Comparison of ENCODE assay signal across 4 cellular contexts in the genomic region with DNA sequence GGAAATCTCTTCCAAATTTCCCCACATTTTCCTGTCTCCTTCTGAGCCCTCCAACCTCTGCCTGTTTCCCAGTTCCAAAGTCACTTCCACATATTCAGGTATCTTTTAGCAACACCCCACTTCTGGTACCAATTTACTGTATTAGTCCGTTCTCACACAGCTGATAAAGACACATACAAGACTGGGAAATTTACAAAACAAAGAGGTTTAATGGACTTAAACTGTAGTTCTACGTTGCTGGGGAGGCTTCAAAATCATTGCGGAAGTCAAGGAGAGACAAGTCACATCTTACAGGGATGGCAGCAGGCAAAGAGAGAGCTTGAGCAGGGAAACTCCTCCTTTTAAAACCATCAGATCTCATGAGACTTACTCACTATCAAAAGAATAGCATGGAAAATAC.
DNase-seq lines count a peak whose midpoint lies in the region; ATAC-seq, FAIRE-seq and TF ChIP-seq lines count a peak whose summit lies in the region.
"Not testable (repeated sequence)": the region's sequence is repeated elsewhere in the genome, so short reads cannot be mapped to it uniquely, and the experiment has no call there.

No MANE protein-coding gene starts in this region.

- TF ChIP-seq POLR2A in K562 (conservative IDR thresholded peaks at IDR 0.05), result not testable (repeated sequence)

- TF ChIP-seq RAD21 in K562 (CRISPR knock-in tag; conservative IDR thresholded peaks at IDR 0.05 in 1 of 2, IDR thresholded peaks at IDR 0.05 in 1 of 2), result not testable (repeated sequence)

- not testable (repeated sequence) for H3K9me1 ChIP-seq in K562 (ENCODE audit: control insufficient read depth, insufficient read depth, low read length)

- H3K27me3 ChIP-seq in K562 (ENCODE audit: control insufficient read depth in 2 of 2, insufficient read depth in 2 of 2, low read length in 2 of 2), result not testable (repeated sequence)

- DNase-seq in K562 (ENCODE audit: extremely low read depth in 1 of 4, low spot score in 3 of 4); MCF 10A (ENCODE audit: unreplicated experiment); endothelial cell (ENCODE audit: low spot score): not testable (repeated sequence)

- not testable (repeated sequence) for H3K79me2 ChIP-seq in K562 (ENCODE audit: control insufficient read depth, insufficient read depth, low read length)

- not testable (repeated sequence) for FAIRE-seq in K562 (lab: Jason Lieb, UNC)

- intact Hi-C loops in K562 (cut with micrococcal nuclease); MCF 10A (cut with micrococcal nuclease): not testable (repeated sequence)

- not testable (repeated sequence) for H3K9me3 ChIP-seq in HEK293 (ENCODE audit: control insufficient read depth, insufficient read depth, low read depth, low read length); K562 (replicated peaks; ENCODE audit: control insufficient read depth, insufficient read depth, low read depth, low read length)

- peaks cover 19% of the 10 kb centered on the region for H3K9me3 Mint-ChIP-seq in MCF 10A (ENCODE audit: unreplicated experiment)
- not testable (repeated sequence) for H3K9me3 Mint-ChIP-seq in endothelial cell (ENCODE audit: unreplicated experiment)

- not testable (repeated sequence) for H2AFZ ChIP-seq in K562 (ENCODE audit: low read depth, low read length)

- H3K4me3 ChIP-seq in HEK293 (ENCODE audit: low read depth, low read length); K562: not testable (repeated sequence)

- WGBS in K562 (ENCODE audit: insufficient coverage, low coverage, missing lambda C conversion rate), result 50% methylated on average over 3 of the region's 3 CpGs

- not testable (repeated sequence) for BruUV-seq in K562 (replicated peaks; lab: Mats Ljungman, UMichigan); MCF 10A (replicated peaks; lab: Mats Ljungman, UMichigan)

- in situ Hi-C loops in K562 (cut with MboI), result not testable (repeated sequence)

- not testable (repeated sequence) for H3K9ac ChIP-seq in K562 (ENCODE audit: insufficient read depth in 1 of 2, low read depth in 2 of 2, low read length in 2 of 2)

- not testable (repeated sequence) for H4K20me1 ChIP-seq in K562 (replicated peaks; ENCODE audit: control insufficient read depth, insufficient read depth, low read length)

- not testable (repeated sequence) for H3K36me3 ChIP-seq in HEK293 (ENCODE audit: control insufficient read depth in 2 of 2, insufficient read depth in 1 of 2, low read length in 2 of 2); K562 (ENCODE audit: control insufficient read depth, insufficient read depth, low read length)

- not testable (repeated sequence) for ATAC-seq in K562

- not testable (repeated sequence) for H3K27me3 Mint-ChIP-seq in MCF 10A (ENCODE audit: insufficient read depth, unreplicated experiment); endothelial cell (ENCODE audit: unreplicated experiment)

- not testable (repeated sequence) for H3K36me3 Mint-ChIP-seq in MCF 10A (ENCODE audit: insufficient read depth, unreplicated experiment)
- peaks cover 13% of the 10 kb centered on the region for H3K36me3 Mint-ChIP-seq in endothelial cell (ENCODE audit: low read depth, unreplicated experiment)

- not testable (repeated sequence) for TF ChIP-seq EP300 in K562 (IDR thresholded peaks at IDR 0.05; ENCODE audit: low read length)

- not testable (repeated sequence) for H3K27ac ChIP-seq in HEK293 (ENCODE audit: extremely low read depth, low read depth, low read length); K562 (ENCODE audit: extremely low read depth, low read depth, low read length)

- POLR2A ChIA-PET in HEK293 (lab: Yijun Ruan, JAX); K562 (lab: Yijun Ruan, JAX); MCF 10A (lab: Yijun Ruan, JAX): not testable (repeated sequence)

- peak overlapping the region; percentile 31 for H3K27ac Mint-ChIP-seq in MCF 10A (ENCODE audit: low read depth, unreplicated experiment)
- H3K27ac Mint-ChIP-seq in endothelial cell (ENCODE audit: unreplicated experiment), result not testable (repeated sequence)

- not testable (repeated sequence) for H3K4me1 Mint-ChIP-seq in MCF 10A (ENCODE audit: insufficient read depth, unreplicated experiment); endothelial cell (ENCODE audit: unreplicated experiment)

- not testable (repeated sequence) for H3K4me3 Mint-ChIP-seq in MCF 10A (ENCODE audit: unreplicated experiment)
- H3K4me3 Mint-ChIP-seq in endothelial cell (ENCODE audit: unreplicated experiment), result peak overlapping the region; percentile 2

- TF ChIP-seq CTCF in HEK293 (tag by site-specific recombination; IDR thresholded peaks at IDR 0.05); K562 (IDR thresholded peaks at IDR 0.05 in 2 of 3, conservative IDR thresholded peaks at IDR 0.05 in 1 of 3; ENCODE audit: insufficient read depth in 2 of 3, low read depth in 1 of 3, low read length in 3 of 3); MCF 10A (IDR thresholded peaks at IDR 0.05; ENCODE audit: unreplicated experiment); endothelial cell (IDR thresholded peaks at IDR 0.05; ENCODE audit: unreplicated experiment): not testable (repeated sequence)

- H3K4me1 ChIP-seq in HEK293 (ENCODE audit: control insufficient read depth, insufficient read depth, low read length); K562 (replicated peaks in 1 of 2; ENCODE audit: control insufficient read depth in 2 of 2, insufficient read depth in 2 of 2, low read length in 2 of 2): not testable (repeated sequence)

- CTCF ChIA-PET in HEK293 (lab: Yijun Ruan, JAX); K562 (lab: Yijun Ruan, JAX; ENCODE audit: low intra/inter-chr PET ratio): not testable (repeated sequence)
- CTCF ChIA-PET in MCF 10A (lab: Yijun Ruan, JAX), result interaction anchor here (1.0 kb wide), 1 partner anchor 72 kb away, joined by 3 read pairs; no protein-coding TSS in a partner anchor

- not testable (repeated sequence) for H3K4me2 ChIP-seq in K562 (ENCODE audit: insufficient read depth, low read length)

TF ChIP-seq in HEK293, 187 proteins besides CTCF, POLR2A, EP300 and RAD21:
- peak; percentile 85 for TF ChIP-seq ZNF707 (tag by site-specific recombination; IDR thresholded peaks at IDR 0.05)

TF ChIP-seq in K562, 482 proteins besides CTCF, POLR2A, EP300 and RAD21:
- peak; percentile 89 for TF ChIP-seq ZNF431 (CRISPR knock-in tag; IDR thresholded peaks at IDR 0.05)
- peak; percentile 42; the same call in 1 of the 2 replicates for TF ChIP-seq TRIM28 (IDR thresholded peaks at IDR 0.05)
- peak; percentile 92 for TF ChIP-seq ZNF707 (CRISPR knock-in tag; conservative IDR thresholded peaks at IDR 0.05)
TF ChIP-seq in K562: peak in this region for 3; not testable (repeated sequence) for 479.
